Comparison of ENCODE assay signal across 19 cellular contexts in genomic region chr10:78413294-78414055, GRCh38.
"Had no signal": no experiment of that assay in that cellular context is flagged by ENCODE, and none has a peak within 500 bp of the region (broad histone marks: within the 10 kb centered on the region; RNA-seq: fewer than 3 reads in every experiment).

No MANE protein-coding gene starts in this region.

- H3K4me3 ChIP-seq: lower lobe of right lung, thoracic aorta had no signal

- FAIRE-seq: urothelium cell line had no signal

- H3K27ac ChIP-seq: epithelial cell of prostate, lower lobe of right lung, thoracic aorta had no signal

- H3K4me3 Mint-ChIP-seq: activated CD8-positive, alpha-beta memory T cell treated with anti-CD3 and anti-CD28 coated beads, Interleukin-2, amount 10 ng/mL, durations not matched to agents 7 days and 5 days; activated naive CD8-positive, alpha-beta T cell treated with anti-CD3 and anti-CD28 coated beads for 36 hours; naive thymus-derived CD4-positive, alpha-beta T cell; stimulated activated naive CD8-positive, alpha-beta T cell treated with anti-CD3 and anti-CD28 coated beads, Interleukin-15, amount 100 ng/mL, for 72 hours had no signal

- H3K27ac Mint-ChIP-seq: activated CD8-positive, alpha-beta memory T cell treated with anti-CD3 and anti-CD28 coated beads, Interleukin-2, amount 10 ng/mL, durations not matched to agents 7 days and 5 days; activated naive CD8-positive, alpha-beta T cell treated with anti-CD3 and anti-CD28 coated beads for 36 hours; naive thymus-derived CD4-positive, alpha-beta T cell; stimulated activated naive CD8-positive, alpha-beta T cell treated with anti-CD3 and anti-CD28 coated beads, Interleukin-15, amount 100 ng/mL, for 72 hours had no signal

- H3K4me1 Mint-ChIP-seq: activated CD8-positive, alpha-beta memory T cell treated with anti-CD3 and anti-CD28 coated beads, Interleukin-2, amount 10 ng/mL, durations not matched to agents 7 days and 5 days; activated naive CD8-positive, alpha-beta T cell treated with anti-CD3 and anti-CD28 coated beads for 36 hours; stimulated activated naive CD8-positive, alpha-beta T cell treated with anti-CD3 and anti-CD28 coated beads, Interleukin-15, amount 100 ng/mL, for 72 hours had no signal

- H3K9me3 ChIP-seq: lower lobe of right lung, thoracic aorta had no signal

- H3K36me3 ChIP-seq: lower lobe of right lung, thoracic aorta had no signal

- H3K36me3 Mint-ChIP-seq: activated CD8-positive, alpha-beta memory T cell treated with anti-CD3 and anti-CD28 coated beads, Interleukin-2, amount 10 ng/mL, durations not matched to agents 7 days and 5 days; activated naive CD8-positive, alpha-beta T cell treated with anti-CD3 and anti-CD28 coated beads for 36 hours; naive thymus-derived CD4-positive, alpha-beta T cell had no signal

- H3K27me3 Mint-ChIP-seq: activated CD8-positive, alpha-beta memory T cell treated with anti-CD3 and anti-CD28 coated beads, Interleukin-2, amount 10 ng/mL, durations not matched to agents 7 days and 5 days; activated naive CD8-positive, alpha-beta T cell treated with anti-CD3 and anti-CD28 coated beads for 36 hours; stimulated activated naive CD8-positive, alpha-beta T cell treated with anti-CD3 and anti-CD28 coated beads, Interleukin-15, amount 100 ng/mL, for 72 hours had no signal

- ATAC-seq: activated CD4-positive, CD25-positive, alpha-beta regulatory T cell treated with anti-CD3 and anti-CD28 coated beads, Interleukin-2, amount 50 U/mL, for 24 hours; activated CD8-positive, alpha-beta memory T cell treated with anti-CD3 and anti-CD28 coated beads, Interleukin-2, amount 10 ng/mL, durations not matched to agents 7 days and 5 days; lower lobe of right lung; naive thymus-derived CD4-positive, alpha-beta T cell; SK-N-SH treated with all-trans-retinoic acid at 6 μM for 48 hours; stimulated activated naive CD8-positive, alpha-beta T cell treated with anti-CD3 and anti-CD28 coated beads, Interleukin-15, amount 100 ng/mL, for 72 hours had no signal

- H3K9me3 Mint-ChIP-seq: activated naive CD8-positive, alpha-beta T cell treated with anti-CD3 and anti-CD28 coated beads for 36 hours; stimulated activated naive CD8-positive, alpha-beta T cell treated with anti-CD3 and anti-CD28 coated beads, Interleukin-15, amount 100 ng/mL, for 72 hours had no signal

- DNase-seq: activated CD4-positive, alpha-beta T cell treated with anti-CD3 and anti-CD28 coated beads, Interleukin-2, amount 50 U/mL, for 48 hours; activated CD8-positive, alpha-beta memory T cell treated with anti-CD3 and anti-CD28 coated beads, Interleukin-2, amount 10 ng/mL, durations not matched to agents 7 days and 5 days; activated gamma-delta T cell treated with Interleukin-2 at 50 U/mL for 16 hours; activated naive CD8-positive, alpha-beta T cell treated with anti-CD3 and anti-CD28 coated beads for 36 hours; activated T-cell treated with anti-CD3 and anti-CD28 coated beads, Interleukin-2, amount 50 U/mL, for 48 hours; cortex of kidney; effector CD8-positive, alpha-beta T cell; hippocampal formation; kidney glomerular epithelial cell; lower lobe of right lung; naive thymus-derived CD4-positive, alpha-beta T cell; occipital lobe; stimulated activated CD4-positive, alpha-beta T cell treated with anti-CD3 and anti-CD28 coated beads, Interleukin-4, amount 100 ng/mL, for 24 hours; stimulated activated naive CD8-positive, alpha-beta T cell treated with anti-CD3 and anti-CD28 coated beads, Interleukin-15, amount 100 ng/mL, for 72 hours had no signal
